ENCODE assay signal across 20 cellular contexts in genomic region chr19:44176590-44176989, GRCh38.
"Had no signal": no experiment of that assay in that cellular context is flagged by ENCODE, and none has a peak within 500 bp of the region (broad histone marks: within the 10 kb centered on the region; RNA-seq: fewer than 3 reads in every experiment).

No MANE protein-coding gene starts in this region.

- DNase-seq: activated CD8-positive, alpha-beta T cell treated with anti-CD3 and anti-CD28 coated beads for 36 hours; activated naive CD4-positive, alpha-beta T cell; activated naive CD8-positive, alpha-beta T cell treated with anti-CD3 and anti-CD28 coated beads for 36 hours; activated T-cell treated with anti-CD3 and anti-CD28 coated beads, Interleukin-2, amount 50 U/mL, for 1 hour; caudate nucleus; islet precursor cell; mammary epithelial cell; naive B cell; stimulated activated CD4-positive, alpha-beta T cell treated with anti-CD3 and anti-CD28 coated beads, Interleukin-2, amount 100 ng/mL, for 24 hours; stimulated activated naive CD4-positive, alpha-beta T cell treated with Interleukin-2 at 50 U/mL for 16 hours; substantia nigra; tibial artery had no signal

- H3K27me3 Mint-ChIP-seq: activated CD8-positive, alpha-beta T cell treated with anti-CD3 and anti-CD28 coated beads for 36 hours; activated naive CD8-positive, alpha-beta T cell treated with anti-CD3 and anti-CD28 coated beads for 36 hours; activated T-helper 17 cell treated with anti-CD3 and anti-CD28 coated beads, Interleukin-2, amount 50 U/mL, for 72 hours; brain; naive B cell had no signal

- H3K4me1 Mint-ChIP-seq: activated naive CD8-positive, alpha-beta T cell treated with anti-CD3 and anti-CD28 coated beads for 36 hours; activated T-helper 17 cell treated with anti-CD3 and anti-CD28 coated beads, Interleukin-2, amount 50 U/mL, for 72 hours; brain; naive B cell; neural crest cell had no signal

- H3K4me3 Mint-ChIP-seq: activated CD8-positive, alpha-beta T cell treated with anti-CD3 and anti-CD28 coated beads for 36 hours; activated naive CD8-positive, alpha-beta T cell treated with anti-CD3 and anti-CD28 coated beads for 36 hours; activated T-helper 17 cell treated with anti-CD3 and anti-CD28 coated beads, Interleukin-2, amount 50 U/mL, for 72 hours; brain; neural crest cell; T-helper 2 cell treated with Interferon-gamma antibody and Interleukin-4, amounts not matched to agents 5 μg/mL and 100 μg/mL, for 36 hours had no signal

- FAIRE-seq: colon, TTC549 had no signal

- H3K4me1 ChIP-seq: prostate gland, right atrium auricular region, tibial artery had no signal

- ATAC-seq: activated CD8-positive, alpha-beta T cell treated with anti-CD3 and anti-CD28 coated beads for 36 hours; activated T-helper 17 cell treated with anti-CD3 and anti-CD28 coated beads, Interleukin-2, amount 50 U/mL, for 72 hours had no signal

- H3K27me3 ChIP-seq: right atrium auricular region, tibial artery had no signal

- H3K27ac ChIP-seq: prostate gland, right atrium auricular region, tibial artery had no signal

- H3K4me3 ChIP-seq: prostate gland, right atrium auricular region, tibial artery had no signal

- H3K27ac Mint-ChIP-seq: activated CD8-positive, alpha-beta T cell treated with anti-CD3 and anti-CD28 coated beads for 36 hours; activated naive CD8-positive, alpha-beta T cell treated with anti-CD3 and anti-CD28 coated beads for 36 hours; activated T-helper 17 cell treated with anti-CD3 and anti-CD28 coated beads, Interleukin-2, amount 50 U/mL, for 72 hours; brain; T-helper 2 cell treated with Interferon-gamma antibody and Interleukin-4, amounts not matched to agents 5 μg/mL and 100 μg/mL, for 36 hours had no signal
